Comparison of ENCODE assay signal across 25 cellular contexts in the genomic region with DNA sequence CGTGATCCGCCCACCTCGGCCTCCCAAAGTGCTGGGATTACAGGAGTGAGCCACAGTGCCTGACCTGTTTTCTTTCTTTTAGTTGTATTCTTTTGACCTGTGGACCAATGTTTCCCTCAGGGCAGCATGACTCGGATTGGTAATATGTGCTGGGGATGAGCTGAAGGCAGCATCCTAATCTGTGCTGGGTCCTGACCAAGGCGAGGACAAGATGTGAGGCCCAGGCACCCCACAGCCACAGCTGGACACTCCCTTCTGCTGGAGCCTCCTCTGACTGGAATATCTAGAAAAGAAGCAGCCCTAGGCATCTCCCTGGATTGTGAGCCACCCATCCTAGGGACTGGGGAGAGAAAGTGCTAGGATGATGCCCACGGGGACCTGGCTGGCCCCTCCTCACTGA.
DNase-seq lines count a peak whose midpoint lies in the region; ATAC-seq and TF ChIP-seq lines count a peak whose summit lies in the region.
"Had no signal": no experiment of that assay in that cellular context is flagged by ENCODE, and none has a peak within 500 bp of the region (broad histone marks: within the 10 kb centered on the region; RNA-seq: fewer than 3 reads in every experiment).

No MANE protein-coding gene starts in this region.

- TF ChIP-seq CTCF in foreskin keratinocyte (conservative IDR thresholded peaks at IDR 0.05), result no peak
- no peak for TF ChIP-seq CTCF in type B pancreatic cell (conservative IDR thresholded peaks at IDR 0.05)

- H3K4me3 Mint-ChIP-seq in type B pancreatic cell, result no peak overlapping the region
- H3K4me3 Mint-ChIP-seq: activated naive CD4-positive, alpha-beta T cell treated with anti-CD3 and anti-CD28 coated beads for 36 hours; naive B cell; T-helper 17 cell had no signal

- H3K9me3 Mint-ChIP-seq in type B pancreatic cell, result no peaks in the 10 kb centered on the region
- H3K9me3 Mint-ChIP-seq: activated naive CD4-positive, alpha-beta T cell treated with anti-CD3 and anti-CD28 coated beads for 36 hours; naive B cell had no signal

- peaks cover 14% of the 10 kb centered on the region for H3K4me1 Mint-ChIP-seq in type B pancreatic cell (ENCODE audit: unreplicated experiment)

- H3K27me3 ChIP-seq in adipocyte (replicated peaks; ENCODE audit: control insufficient read depth, insufficient read depth, low read length) (peaks cover 4% of the 10 kb centered on the region), foreskin keratinocyte (no peaks in the 10 kb centered on the region)
- H3K27me3 ChIP-seq: ascending aorta had no signal

- H3K36me3 Mint-ChIP-seq in type B pancreatic cell, result no peaks in the 10 kb centered on the region
- H3K36me3 Mint-ChIP-seq: naive B cell had no signal

- no peak overlapping the region for H3K4me3 ChIP-seq in adipocyte (ENCODE audit: low read length)
- H3K4me3 ChIP-seq: ascending aorta, K562, lung had no signal

- no peak overlapping the region for H3K9ac ChIP-seq in adipocyte (ENCODE audit: low read length)
- H3K9ac ChIP-seq: parathyroid adenoma had no signal

- H3K27ac ChIP-seq in foreskin keratinocyte, result peak overlapping the region; percentile 94
- H3K27ac ChIP-seq: ascending aorta, HL-60, parathyroid adenoma, VCaP had no signal

- peak; percentile 5 for ATAC-seq in foreskin keratinocyte
- no peak for ATAC-seq in HG02981 (IDR thresholded peaks at IDR 0.05; ENCODE audit: unreplicated experiment)
- ATAC-seq in HG03175 (IDR thresholded peaks at IDR 0.05; ENCODE audit: unreplicated experiment), result no peak
- ATAC-seq: K562, T-helper 17 cell had no signal

- H3K9me3 ChIP-seq in adipocyte (ENCODE audit: control insufficient read depth, low read length), result no peaks in the 10 kb centered on the region
- H3K9me3 ChIP-seq: ascending aorta had no signal

- no peaks in the 10 kb centered on the region for H3K36me3 ChIP-seq in adipocyte (ENCODE audit: control insufficient read depth, insufficient read depth, low read length, severe bottlenecking)
- H3K36me3 ChIP-seq: ascending aorta had no signal

- DNase-seq in GM04504 (ENCODE audit: low read depth) (peak; percentile 14), adipocyte (ENCODE audit: low read depth) (peak; percentile 9), foreskin keratinocyte (no peak), type B pancreatic cell (ENCODE audit: extremely low spot score, unreplicated experiment) (no peak), iPS-NIHi7 (ENCODE audit: extremely low spot score) (no peak)
- DNase-seq: activated CD4-positive, alpha-beta T cell treated with anti-CD3 and anti-CD28 coated beads, Interleukin-2, amount 50 U/mL, for 4 hours; activated naive CD4-positive, alpha-beta T cell treated with anti-CD3 and anti-CD28 coated beads for 36 hours; activated T-cell treated with anti-CD3 and anti-CD28 coated beads, Interleukin-2, amount 50 U/mL, for 1 hour; C1 segment of cervical spinal cord; DMS53; naive B cell; NCI-H1048; NCI-H2107; NCI-H524; SHP77 treated with DMSO at 0.1 percent for 48 hours; stimulated activated CD4-positive, alpha-beta T cell treated with anti-CD3 and anti-CD28 coated beads, Interleukin-4, amount 100 ng/mL, for 1 hour; T-helper 17 cell had no signal

- peak overlapping the region; percentile 97 for H3K27ac Mint-ChIP-seq in type B pancreatic cell
- H3K27ac Mint-ChIP-seq: activated naive CD4-positive, alpha-beta T cell treated with anti-CD3 and anti-CD28 coated beads for 36 hours; naive B cell had no signal

- no peaks in the 10 kb centered on the region for H3K4me1 ChIP-seq in adipocyte (ENCODE audit: control insufficient read depth, insufficient read depth, low read length)
- peaks cover 36% of the 10 kb centered on the region for H3K4me1 ChIP-seq in foreskin keratinocyte
- H3K4me1 ChIP-seq: ascending aorta, parathyroid adenoma had no signal

- H3K27me3 Mint-ChIP-seq in type B pancreatic cell, result peaks cover 8% of the 10 kb centered on the region

Comparison
In these comparisons a context has a peak if more than half of its experiments do, and no peak if none do; other contexts are left out.
1. DNase-seq: peak in GM04504 (single experiment) and adipocyte (single experiment); none in foreskin keratinocyte (0 of 2), type B pancreatic cell (single experiment) and iPS-NIHi7 (single experiment).